9 cellular contexts compared by ENCODE assay signal in the genomic region with DNA sequence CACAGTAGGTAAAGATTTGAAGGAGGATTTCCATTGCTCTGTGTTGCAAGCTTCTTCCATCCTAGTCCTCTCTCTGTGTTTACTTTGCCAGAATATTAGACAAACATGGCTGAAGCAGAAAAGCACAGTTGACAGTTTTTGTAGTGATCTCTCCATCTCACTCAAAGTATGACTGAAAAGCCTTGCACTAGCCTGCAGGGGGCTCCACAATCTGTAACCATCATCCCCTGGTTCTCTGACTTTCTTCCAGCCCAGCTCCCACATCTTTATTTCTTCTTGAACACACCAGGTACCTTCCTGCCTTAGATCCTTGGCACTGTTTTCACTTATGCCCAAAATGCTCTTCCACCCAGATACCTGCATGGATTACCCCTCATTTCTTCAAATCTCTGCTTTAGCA. TPM values are rescaled to one million over a fixed set of nuclear protein-coding genes. Genes with fewer than 3 reads are reported as not detected.
A peak's percentile ranks its signal among the peaks of the same experiment; 100 is the strongest.
DNase-seq lines count a peak whose midpoint lies in the region; ATAC-seq, FAIRE-seq and TF ChIP-seq lines count a peak whose summit lies in the region.
"Had no signal": no experiment of that assay in that cellular context is flagged by ENCODE, and none has a peak within 500 bp of the region (broad histone marks: within the 10 kb centered on the region; RNA-seq: fewer than 3 reads in every experiment).

No MANE protein-coding gene starts in this region.

- POLR2A ChIA-PET in K562 (lab: Yijun Ruan, JAX) = no interaction called here

- no peaks in the 10 kb centered on the region for H3K36me3 ChIP-seq in K562 (ENCODE audit: control insufficient read depth, insufficient read depth, low read length)
- H3K36me3 ChIP-seq in osteoblast (ENCODE audit: insufficient read depth, low read length) = no peaks in the 10 kb centered on the region

- in situ Hi-C loops in K562 (cut with MboI) = no loop called here

- H3K36me3 Mint-ChIP-seq in activated T-helper 17 cell treated with anti-CD3 and anti-CD28 coated beads, Interleukin-2, amount 50 U/mL, for 72 hours (ENCODE audit: low read depth) = no peaks in the 10 kb centered on the region

- H3K4me1 ChIP-seq in K562 (replicated peaks in 1 of 2; ENCODE audit: control insufficient read depth in 2 of 2, insufficient read depth in 2 of 2, low read length in 2 of 2) (no peaks in the 10 kb centered on the region), osteoblast (ENCODE audit: insufficient read depth, low read length) (peaks cover 8% of the 10 kb centered on the region)

- DNase-seq in K562 (ENCODE audit: extremely low read depth in 1 of 4, low spot score in 3 of 4) (peak; percentile 18 to 37 (median 26)), osteoblast (ENCODE audit: insufficient read length, low spot score, missing footprints) (no peak), Right ventricle myocardium inferior (ENCODE audit: missing footprints) (no peak), NCI-H1417 treated with DMSO at 0.1 percent for 48 hours (lab: John Stamatoyannopoulos, UW) (no peak), glomerular visceral epithelial cell (ENCODE audit: extremely low spot score) (no peak)
- DNase-seq: NCI-H1694 treated with DMSO at 0.1 percent for 48 hours had no signal

- no peak overlapping the region for H3K27ac Mint-ChIP-seq in activated T-helper 17 cell treated with anti-CD3 and anti-CD28 coated beads, Interleukin-2, amount 50 U/mL, for 72 hours

- no peak overlapping the region for H3K4me3 ChIP-seq in K562
- no peak overlapping the region for H3K4me3 ChIP-seq in osteoblast (ENCODE audit: insufficient read depth, low read length)

- no peaks in the 10 kb centered on the region for H3K9me3 Mint-ChIP-seq in activated T-helper 17 cell treated with anti-CD3 and anti-CD28 coated beads, Interleukin-2, amount 50 U/mL, for 72 hours

- peaks cover 4% of the 10 kb centered on the region for H3K27me3 Mint-ChIP-seq in activated T-helper 17 cell treated with anti-CD3 and anti-CD28 coated beads, Interleukin-2, amount 50 U/mL, for 72 hours

- BruUV-seq in K562 (replicated peaks; lab: Mats Ljungman, UMichigan) = no TSS peak

- H3K79me2 ChIP-seq in K562 (ENCODE audit: control insufficient read depth, insufficient read depth, low read length) = no peaks in the 10 kb centered on the region
- no peaks in the 10 kb centered on the region for H3K79me2 ChIP-seq in osteoblast (ENCODE audit: insufficient read depth, low read length)

- H2AFZ ChIP-seq in K562 (ENCODE audit: low read depth, low read length) = no peak overlapping the region
- no peak overlapping the region for H2AFZ ChIP-seq in osteoblast (ENCODE audit: low read length)

- no peak for TF ChIP-seq EP300 in K562 (IDR thresholded peaks at IDR 0.05; ENCODE audit: low read length)

- H3K9me3 ChIP-seq in K562 (replicated peaks; ENCODE audit: control insufficient read depth, insufficient read depth, low read depth, low read length) (no peaks in the 10 kb centered on the region), osteoblast (ENCODE audit: low read depth, low read length) (no peaks in the 10 kb centered on the region)

- H3K4me3 Mint-ChIP-seq in activated T-helper 17 cell treated with anti-CD3 and anti-CD28 coated beads, Interleukin-2, amount 50 U/mL, for 72 hours = no peak overlapping the region

- no peak overlapping the region for H3K9ac ChIP-seq in K562 (ENCODE audit: insufficient read depth in 1 of 2, low read depth in 2 of 2, low read length in 2 of 2)

- no peaks in the 10 kb centered on the region for H3K9me1 ChIP-seq in K562 (ENCODE audit: control insufficient read depth, insufficient read depth, low read length)

- CTCF ChIA-PET in K562 (lab: Yijun Ruan, JAX; ENCODE audit: low intra/inter-chr PET ratio) = interaction anchor here (1.2 kb wide), 1 partner anchor 449 kb away, joined by 6 read pairs; no protein-coding TSS in a partner anchor

- no peak for TF ChIP-seq RAD21 in K562 (CRISPR knock-in tag; conservative IDR thresholded peaks at IDR 0.05 in 1 of 2, IDR thresholded peaks at IDR 0.05 in 1 of 2)

- no peaks in the 10 kb centered on the region for H3K27me3 ChIP-seq in K562 (ENCODE audit: control insufficient read depth in 2 of 2, insufficient read depth in 2 of 2, low read length in 2 of 2)
- no peaks in the 10 kb centered on the region for H3K27me3 ChIP-seq in osteoblast (ENCODE audit: insufficient read depth, low read length)

- FAIRE-seq in K562 (lab: Jason Lieb, UNC) = peak; percentile 73

- no peak overlapping the region for H3K4me2 ChIP-seq in K562 (ENCODE audit: insufficient read depth, low read length)
- no peak overlapping the region for H3K4me2 ChIP-seq in osteoblast (ENCODE audit: insufficient read depth, low read length)

- TF ChIP-seq CTCF in K562 (IDR thresholded peaks at IDR 0.05 in 2 of 3, conservative IDR thresholded peaks at IDR 0.05 in 1 of 3; ENCODE audit: insufficient read depth in 2 of 3, low read depth in 1 of 3, low read length in 3 of 3) = peak; percentile 39 to 51 (median 50)
- peak; percentile 65 for TF ChIP-seq CTCF in osteoblast (IDR thresholded peaks at IDR 0.05; ENCODE audit: extremely low read depth, low read depth, low read length)

- TF ChIP-seq POLR2A in GM18505 (IDR thresholded peaks at IDR 0.05; ENCODE audit: borderline replicate concordance, extremely low read depth, insufficient read depth, insufficient read length) (no peak), K562 (conservative IDR thresholded peaks at IDR 0.05) (no peak)

- no peaks in the 10 kb centered on the region for H4K20me1 ChIP-seq in K562 (replicated peaks; ENCODE audit: control insufficient read depth, insufficient read depth, low read length)
- no peaks in the 10 kb centered on the region for H4K20me1 ChIP-seq in osteoblast (ENCODE audit: insufficient read depth, low read length)

- H3K27ac ChIP-seq in K562 (ENCODE audit: extremely low read depth, low read depth, low read length) (no peak overlapping the region), osteoblast (ENCODE audit: low read depth, low read length) (no peak overlapping the region)

- ATAC-seq in GM18505 (IDR thresholded peaks at IDR 0.05; ENCODE audit: unreplicated experiment) = peak; percentile 59
- ATAC-seq in HG02798 (IDR thresholded peaks at IDR 0.05; ENCODE audit: poor library complexity, unreplicated experiment) = peak; percentile 69
- peak; percentile 66; the same call in 2 of the 3 replicates for ATAC-seq in K562
- no peak for ATAC-seq in Right ventricle myocardium inferior
- ATAC-seq in activated T-helper 17 cell treated with anti-CD3 and anti-CD28 coated beads, Interleukin-2, amount 50 U/mL, for 72 hours (replicated peaks) = no peak

- H3K4me1 Mint-ChIP-seq in activated T-helper 17 cell treated with anti-CD3 and anti-CD28 coated beads, Interleukin-2, amount 50 U/mL, for 72 hours = no peaks in the 10 kb centered on the region

- intact Hi-C loops in K562 (cut with micrococcal nuclease) = no loop called here
- intact Hi-C loops in Right ventricle myocardium inferior (cut with DNase I) = no loop called here

TF ChIP-seq in K562, 482 proteins besides CTCF, POLR2A, EP300 and RAD21:
- TF ChIP-seq C11orf30 (IDR thresholded peaks at IDR 0.05; ENCODE audit: low read depth) = peak; percentile 29; the same call in 1 of the 2 replicates
- peak; percentile 42 for TF ChIP-seq ZNF316 (IDR thresholded peaks at IDR 0.05)
- no peak for TF ChIP-seq MAFK (IDR thresholded peaks at IDR 0.05; ENCODE audit: low read length)

RNA-seq across cellular contexts. Expression of a gene that starts 34.1 kb away (rescaled TPM):
- total RNA-seq in K562 (2011; cell fraction: chromatin; rRNA removed; ENCODE audit: low replicate concordance) = not detected in 2 replicates
- not detected in 2 replicates for total RNA-seq in K562 (2011; cell fraction: nucleolus; rRNA removed)
- total RNA-seq in K562 (2011; cell fraction: nucleoplasm; rRNA removed) = not detected in 2 replicates
- total RNA-seq in K562 (2014; rRNA removed) (not detected in 2 replicates), K562 (2014; rRNA removed; fragmentation: Illumina TruSeq; extraction: Trizol) (not detected in 2 replicates), K562 (2015; rRNA removed; fragmentation: Illumina TruSeq; extraction: Trizol) (not detected in 2 replicates), K562 (2021) (0.09 TPM in 1 of 2 replicates, not detected in the other), osteoblast (0.59 and 0.72 TPM in 2 replicates), Right ventricle myocardium inferior (not detected)
- polyA plus RNA-seq in K562 (2011; rRNA removed) (not detected in 2 replicates), K562 (2014; fragmentation: Illumina TruSeq; extraction: Trizol) (not detected in 2 replicates), K562 (2014; fragmentation: Nextera tagmentation; extraction: Ambion mirVana) (not detected), K562 (2014; rRNA removed) (not detected in 2 replicates)
- 0.03 and 0.04 TPM in 2 replicates for polyA plus RNA-seq in K562 (2011; cell fraction: cytosol; rRNA removed)
- not detected in 2 replicates for polyA plus RNA-seq in K562 (2011; cell fraction: nucleus; rRNA removed)
- polyA plus RNA-seq in K562 (2012) = 0.04 TPM in 1 of 2 replicates, not detected in the other
- not detected in 2 replicates for polyA minus RNA-seq in K562 (2011; rRNA and poly(A)+ RNA removed)
- not detected in 2 replicates for polyA minus RNA-seq in K562 (2011; cell fraction: cytosol; rRNA and poly(A)+ RNA removed)
- polyA minus RNA-seq in K562 (2011; cell fraction: nucleus; rRNA and poly(A)+ RNA removed) = not detected in 2 replicates
- not detected for total RNA-seq in activated T-helper 17 cell treated with anti-CD3 and anti-CD28 coated beads, Interleukin-2, amount 50 U/mL, for 72 hours

Comparison
In these comparisons a context has a peak if more than half of its experiments do, and no peak if none do; other contexts are left out.
1. ATAC-seq: peak in GM18505 (single experiment), HG02798 (single experiment) and K562 (single experiment); none in Right ventricle myocardium inferior (single experiment) and activated T-helper 17 cell treated with anti-CD3 and anti-CD28 coated beads, Interleukin-2, amount 50 U/mL, for 72 hours (single experiment).
2. DNase-seq: peak in K562 (4 of 4); none in osteoblast (single experiment), Right ventricle myocardium inferior (single experiment), NCI-H1417 treated with DMSO at 0.1 percent for 48 hours (single experiment) and glomerular visceral epithelial cell (single experiment).